23 cellular contexts compared by ENCODE assay signal in the genomic region with DNA sequence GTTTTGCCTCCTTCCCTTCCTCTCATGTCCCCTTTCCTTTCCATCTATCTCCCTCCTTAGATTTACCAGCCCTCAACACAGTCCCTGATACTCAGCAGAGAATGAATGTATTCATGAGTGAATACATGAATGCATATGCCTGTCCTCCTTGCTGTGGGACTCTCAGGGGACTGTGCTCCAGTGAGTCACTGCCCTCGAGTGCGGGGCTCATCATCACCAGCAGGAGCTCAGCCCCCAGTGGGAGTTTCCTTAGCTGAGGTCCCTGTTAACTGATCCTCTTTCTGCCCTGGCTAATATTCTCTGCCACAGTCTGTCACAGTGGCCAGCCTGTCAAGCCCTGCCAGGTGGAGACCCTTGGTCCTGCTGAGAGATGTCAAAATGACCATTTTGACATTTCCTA.
"Had no signal": no experiment of that assay in that cellular context is flagged by ENCODE, and none has a peak within 500 bp of the region (broad histone marks: within the 10 kb centered on the region; RNA-seq: fewer than 3 reads in every experiment).

No MANE protein-coding gene starts in this region.

- ATAC-seq: activated CD4-positive, alpha-beta T cell treated with anti-CD3 and anti-CD28 coated beads for 36 hours; activated T-cell treated with anti-CD3 and anti-CD28 coated beads, Interleukin-2, amount 50 U/mL, for 4 hours; natural killer cell treated with Interleukin-12 subunit alpha and Interleukin-12 subunit beta and Interleukin-15 and Interleukin-18, amount 100 ng/mL, for 72 hours; pancreas; psoas muscle; right cardiac atrium; stimulated activated naive CD8-positive, alpha-beta T cell treated with anti-CD3 and anti-CD28 coated beads, Interleukin-15, Interleukin-2, amounts not matched to agents 100 U/mL and 50 U/mL, for 24 hours had no signal

- H3K27ac ChIP-seq: epithelial cell of prostate, left ventricle myocardium inferior, neutrophil, pancreas, psoas muscle, thyroid gland had no signal

- H3K36me3 ChIP-seq: left ventricle myocardium inferior, neutrophil, pancreas, thyroid gland had no signal

- H3K9me3 ChIP-seq: left ventricle myocardium inferior, neutrophil, pancreas, psoas muscle, thyroid gland had no signal

- H3K27me3 ChIP-seq: pancreas, thyroid gland had no signal

- H3K4me3 ChIP-seq: left ventricle myocardium inferior, pancreas, psoas muscle, thyroid gland had no signal

- FAIRE-seq: pancreas had no signal

- DNase-seq: activated B cell treated with CpG ODN at 0.5 μM for 24 hours; activated CD4-positive, alpha-beta T cell treated with anti-CD3 and anti-CD28 coated beads for 36 hours; activated CD4-positive, alpha-beta T cell treated with anti-CD3 and anti-CD28 coated beads, Interleukin-2, amount 50 U/mL, for 48 hours; activated CD8-positive, alpha-beta memory T cell treated with anti-CD3 and anti-CD28 coated beads, Interleukin-2, amount 50 U/mL, for 48 hours; activated naive CD4-positive, alpha-beta T cell; activated naive CD8-positive, alpha-beta T cell treated with anti-CD3 and anti-CD28 coated beads for 36 hours; activated T-cell treated with anti-CD3 and anti-CD28 coated beads, Interleukin-2, amount 50 U/mL, for 4 hours; cortex of kidney; foreskin fibroblast; hippocampal formation; left ventricle myocardium inferior; midbrain; pancreas; psoas muscle; right cardiac atrium; stimulated activated CD4-positive, alpha-beta T cell treated with anti-CD3 and anti-CD28 coated beads, Interleukin-12 subunit alpha, Interleukin-12 subunit beta, amount 100 ng/mL, for 4 hours; stimulated activated CD4-positive, alpha-beta T cell treated with anti-CD3 and anti-CD28 coated beads, Interleukin-4, amount 100 ng/mL, for 4 hours; stimulated activated naive CD8-positive, alpha-beta T cell treated with anti-CD3 and anti-CD28 coated beads, Interleukin-15, Interleukin-2, amounts not matched to agents 100 U/mL and 50 U/mL, for 24 hours; T-helper 1 cell; thyroid gland had no signal

- H3K4me1 ChIP-seq: left ventricle myocardium inferior, pancreas, psoas muscle, thyroid gland had no signal
